ENCODE assay signal across 8 cellular contexts in genomic region chr11:63938481-63939350, GRCh38. TPM values are rescaled to one million over a fixed set of nuclear protein-coding genes. Genes with fewer than 3 reads are reported as not detected.
DNase-seq lines count a peak whose midpoint lies in the region; ATAC-seq and TF ChIP-seq lines count a peak whose summit lies in the region.

Gene NAA40 (plus strand): TSS chr11:63939002. CDS start chr11:63939097, 95 bp downstream.

- peak; percentile 91 for DNase-seq in AG10803 (ENCODE audit: low read depth)
- DNase-seq in NCI-H345 (lab: John Stamatoyannopoulos, UW), result peak; percentile 98
- peak; percentile 94 for DNase-seq in activated B cell treated with CpG ODN at 0.5 μM for 24 hours
- DNase-seq in caudate nucleus (lab: John Stamatoyannopoulos, UW), result peak in 58 of 61 donors; percentile 25 to 97 (median 77)
- peak; percentile 99 for DNase-seq in islet precursor cell
- peak; percentile 87 to 93 (median 92) for DNase-seq in stimulated activated CD4-positive, alpha-beta T cell treated with anti-CD3 and anti-CD28 coated beads, Interleukin-12 subunit alpha, Interleukin-12 subunit beta, amount 100 ng/mL, for 48 hours (ENCODE audit: low read depth in 2 of 3, low spot score in 1 of 3)

- H3K27ac Mint-ChIP-seq in activated B cell treated with CpG ODN at 0.5 μM for 24 hours, result peak within 1 kb of the TSS; percentile 82

- no peaks in the 10 kb centered on the region for H3K9me3 Mint-ChIP-seq in activated B cell treated with CpG ODN at 0.5 μM for 24 hours

- TF ChIP-seq CTCF in AG10803 (conservative IDR thresholded peaks at IDR 0.05; ENCODE audit: low read length) (no peak), activated B cell treated with CpG ODN at 0.5 μM for 24 hours (IDR thresholded peaks at IDR 0.05) (no peak)

- H3K4me1 Mint-ChIP-seq in activated B cell treated with CpG ODN at 0.5 μM for 24 hours, result peaks cover 36% of the 10 kb centered on the region

- POLR2A ChIA-PET in activated B cell treated with CpG ODN at 0.5 μM for 24 hours (lab: Charles Lee), result interaction anchor here (0.6 to 1.5 kb wide), 9 partner anchors 14 to 1955 kb away, joined by 3 to 10 read pairs (median 3); partner anchors contain the start of genes MARK2 and PRDX5

- H3K36me3 Mint-ChIP-seq in activated B cell treated with CpG ODN at 0.5 μM for 24 hours (ENCODE audit: low read depth), result peaks cover 6% of the 10 kb centered on the region

- peak within 1 kb of the TSS; percentile 88 for H3K4me3 ChIP-seq in AG10803 (ENCODE audit: low read length)

- H3K4me3 Mint-ChIP-seq in activated B cell treated with CpG ODN at 0.5 μM for 24 hours, result peak within 1 kb of the TSS; percentile 90

- CTCF ChIA-PET in activated B cell treated with CpG ODN at 0.5 μM for 24 hours (lab: Charles Lee), result interaction anchor here (1.5 kb wide), 1 partner anchor 100 kb away, joined by 3 read pairs; the partner anchor contains the start of gene MARK2

- intact Hi-C loops in activated B cell treated with CpG ODN at 0.5 μM for 24 hours (cut with micrococcal nuclease), result loop anchor here (1.0 to 5.0 kb wide), 11 partner anchors 22 to 984 kb away; partner anchors contain the start of genes ATL3, COX8A, DNAJC4 and OTUB1

- peak within 1 kb of the TSS; percentile 73 for H3K27ac ChIP-seq in caudate nucleus (ENCODE audit: low read depth, low read length)

- no peaks in the 10 kb centered on the region for H3K27me3 Mint-ChIP-seq in activated B cell treated with CpG ODN at 0.5 μM for 24 hours

- ATAC-seq in GM19025 (IDR thresholded peaks at IDR 0.05; ENCODE audit: low read depth, unreplicated experiment), result peak; percentile 93
- ATAC-seq in HG03280 (IDR thresholded peaks at IDR 0.05; ENCODE audit: unreplicated experiment), result peak; percentile 93
- peak; percentile 91 for ATAC-seq in activated B cell treated with CpG ODN at 0.5 μM for 24 hours (ENCODE audit: low read depth)

RNA-seq across cellular contexts. Expression of gene NAA40, which starts in this region (rescaled TPM):
- 28.0 and 28.6 TPM in 2 replicates for total RNA-seq in activated B cell treated with CpG ODN at 0.5 μM for 24 hours

Comparison
In these comparisons a context has a peak if more than half of its experiments do, and no peak if none do; other contexts are left out.
1. Peak in every context shown above with its lines: DNase-seq, ATAC-seq, H3K4me3 ChIP-seq and H3K27ac ChIP-seq.